Comparison of ENCODE assay signal across 8 cellular contexts in the genomic region with DNA sequence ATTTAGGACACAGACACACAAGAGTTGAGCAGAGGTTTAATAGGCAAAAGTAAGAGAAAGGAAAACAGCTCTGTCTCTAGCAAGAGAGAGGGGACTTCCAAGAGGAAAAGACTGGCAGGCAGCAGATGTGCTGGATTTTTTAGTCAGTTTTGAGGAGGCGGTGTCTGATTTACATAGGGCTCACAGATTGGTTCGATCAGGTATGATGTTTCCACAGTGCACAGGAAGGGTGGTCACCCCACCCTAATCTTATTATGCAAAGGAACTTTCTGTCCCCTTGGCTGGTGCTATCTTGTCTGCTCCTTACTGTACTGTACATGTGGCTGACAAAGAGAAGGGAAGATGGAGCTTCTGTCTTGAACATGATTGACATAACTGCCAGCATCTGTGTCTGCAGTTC. TPM values are rescaled to one million over a fixed set of nuclear protein-coding genes. Genes with fewer than 3 reads are reported as not detected.
DNase-seq lines count a peak whose midpoint lies in the region; ATAC-seq and TF ChIP-seq lines count a peak whose summit lies in the region.

No MANE protein-coding gene starts in this region.

- no peaks in the 10 kb centered on the region for H4K20me1 ChIP-seq in KMS-11 (ENCODE audit: insufficient read depth)

- no peaks in the 10 kb centered on the region for H3K9me3 ChIP-seq in CD4-positive, alpha-beta memory T cell (ENCODE audit: control insufficient read depth in 1 of 2, low read length in 2 of 2)
- no peaks in the 10 kb centered on the region for H3K9me3 ChIP-seq in endodermal cell (ENCODE audit: control insufficient read depth, low read length)

- H3K4me1 Mint-ChIP-seq in CD4-positive, alpha-beta memory T cell: peaks cover 0 to 7% (median 2%) of the 10 kb centered on the region in 4 donors
- H3K4me1 Mint-ChIP-seq in endodermal cell: peaks cover 15% of the 10 kb centered on the region

- no peaks in the 10 kb centered on the region for H3K27me3 Mint-ChIP-seq in CD4-positive, alpha-beta memory T cell
- no peaks in the 10 kb centered on the region for H3K27me3 Mint-ChIP-seq in endodermal cell (ENCODE audit: insufficient read depth)

- H3K79me2 ChIP-seq in KMS-11 (ENCODE audit: insufficient read depth, low read depth): no peaks in the 10 kb centered on the region

- no peak overlapping the region for H3K4me3 Mint-ChIP-seq in CD4-positive, alpha-beta memory T cell
- no peak overlapping the region for H3K4me3 Mint-ChIP-seq in endodermal cell

- H3K4me3 ChIP-seq in CD4-positive, alpha-beta memory T cell (ENCODE audit: low read length in 2 of 2): no peak overlapping the region
- H3K4me3 ChIP-seq in KMS-11 (IDR thresholded peaks at IDR 0.05; ENCODE audit: insufficient read depth, low read depth, low read length): no peak overlapping the region
- H3K4me3 ChIP-seq in endodermal cell (ENCODE audit: low read length): no peak overlapping the region

- CTCF ChIA-PET in CD4-positive, alpha-beta memory T cell (lab: Charles Lee; ENCODE audit: partially characterized antibody): interaction anchor here (1.3 kb wide), 1 partner anchor 41 kb away, joined by 3 read pairs; no protein-coding TSS in a partner anchor

- peaks cover 41% of the 10 kb centered on the region for H3K36me3 ChIP-seq in CD4-positive, alpha-beta memory T cell (ENCODE audit: insufficient read depth, low read length)
- no peaks in the 10 kb centered on the region; the same call in 1 of the 2 replicates for H3K36me3 ChIP-seq in KMS-11 (ENCODE audit: insufficient read depth)
- peaks cover 79% of the 10 kb centered on the region for H3K36me3 ChIP-seq in endodermal cell (ENCODE audit: control insufficient read depth, insufficient read depth, low read length)

- no peaks in the 10 kb centered on the region for H3K4me1 ChIP-seq in CD4-positive, alpha-beta memory T cell (ENCODE audit: insufficient read depth, low read length)
- H3K4me1 ChIP-seq in KMS-11 (ENCODE audit: low read depth, poor library complexity, severe bottlenecking): peaks cover 24% of the 10 kb centered on the region
- no peaks in the 10 kb centered on the region for H3K4me1 ChIP-seq in endodermal cell (ENCODE audit: control insufficient read depth, insufficient read depth, low read length)

- H3K9me3 Mint-ChIP-seq in CD4-positive, alpha-beta memory T cell: no peaks in the 10 kb centered on the region
- H3K9me3 Mint-ChIP-seq in endodermal cell: no peaks in the 10 kb centered on the region

- WGBS in endodermal cell (ENCODE audit: insufficient coverage in 1 of 2, insufficient read length in 1 of 2), 2 experiments: 80 to 100% methylated on average over 1 to 2 of the region's 2 CpGs

- intact Hi-C loops in CD4-positive, alpha-beta memory T cell (cut with micrococcal nuclease): no loop called here

- H2AFZ ChIP-seq in KMS-11 (ENCODE audit: low read depth): 0 out of 2 replicates have a peak overlapping the region, but pooled peaks have one; percentile 10

- H3K27ac ChIP-seq in CD4-positive, alpha-beta memory T cell (ENCODE audit: low read depth, low read length): no peak overlapping the region
- peak overlapping the region; percentile 62 for H3K27ac ChIP-seq in KMS-11
- no peak overlapping the region for H3K27ac ChIP-seq in endodermal cell (ENCODE audit: low read depth, low read length)

- H3K27ac Mint-ChIP-seq in CD4-positive, alpha-beta memory T cell: peak overlapping the region in 4 of 7 donors; percentile 32 to 64 (median 42)
- peak overlapping the region; percentile 28 for H3K27ac Mint-ChIP-seq in endodermal cell

- POLR2A ChIA-PET in CD4-positive, alpha-beta memory T cell (lab: Charles Lee; ENCODE audit: partially characterized antibody): interaction anchor here (1.0 kb wide), 1 partner anchor 26 kb away, joined by 3 read pairs; no protein-coding TSS in a partner anchor

- peak overlapping the region; percentile 42; the same call in 1 of the 2 replicates for H3K4me2 ChIP-seq in KMS-11

- H3K27me3 ChIP-seq in CD4-positive, alpha-beta memory T cell (ENCODE audit: insufficient read depth, low read length): no peaks in the 10 kb centered on the region
- no peaks in the 10 kb centered on the region for H3K27me3 ChIP-seq in KMS-11 (ENCODE audit: insufficient read depth, low read depth)
- no peaks in the 10 kb centered on the region for H3K27me3 ChIP-seq in endodermal cell (ENCODE audit: control insufficient read depth, insufficient read depth, low read length, poor library complexity, severe bottlenecking)

- TF ChIP-seq CTCF in KMS-11 (conservative IDR thresholded peaks at IDR 0.05; ENCODE audit: low read depth, low read length) (no peak), endodermal cell (conservative IDR thresholded peaks at IDR 0.05) (no peak)

- H3K36me3 Mint-ChIP-seq in CD4-positive, alpha-beta memory T cell: peaks cover 27 to 60% of the 10 kb centered on the region in 2 donors
- peaks cover 67% of the 10 kb centered on the region for H3K36me3 Mint-ChIP-seq in endodermal cell (ENCODE audit: low read depth)

- H3K9ac ChIP-seq in KMS-11: peak overlapping the region; percentile 5; the same call in 1 of the 2 replicates
- H3K9ac ChIP-seq in endodermal cell (ENCODE audit: extremely low read depth, low read length, poor library complexity, severe bottlenecking): no peak overlapping the region

- ATAC-seq in GM19395 (IDR thresholded peaks at IDR 0.05; ENCODE audit: unreplicated experiment) (peak; percentile 63), left lobe of liver (no peak), HG03439 (IDR thresholded peaks at IDR 0.05; ENCODE audit: unreplicated experiment) (no peak)

- no peak for DNase-seq in CD4-positive, alpha-beta memory T cell
- DNase-seq in endodermal cell (no peak), HuH-7.5 (ENCODE audit: low spot score) (no peak), left lobe of liver (ENCODE audit: low spot score) (no peak)
- DNase-seq in activated T-cell treated with anti-CD3 and anti-CD28 coated beads, Interleukin-2, amount 50 U/mL, for 1 hour: no peak

RNA-seq across cellular contexts. Expression of gene BFAR, which starts 25.3 kb away (rescaled TPM):
- 10 to 100 TPM; 71.9 to 79.6 TPM for total RNA-seq in CD4-positive, alpha-beta memory T cell
- 10 to 100 TPM; 31.2 to 53.7 TPM for polyA plus RNA-seq in CD4-positive, alpha-beta memory T cell
- 10 to 100 TPM; 60.1 to 73.3 TPM for total RNA-seq in endodermal cell
- polyA plus RNA-seq in endodermal cell (2013, experiment 1 of 2): 59.2 TPM
- polyA plus RNA-seq in endodermal cell (2013, experiment 2 of 2): 54.5 TPM
- 17.5 TPM for total RNA-seq in left lobe of liver

RNA-seq across cellular contexts. Expression of gene PARN, which starts 28.0 kb away (rescaled TPM):
- 10 to 100 TPM; 41.5 to 46.4 TPM for total RNA-seq in CD4-positive, alpha-beta memory T cell
- 10 to 100 TPM; 43.4 to 46.1 TPM for polyA plus RNA-seq in CD4-positive, alpha-beta memory T cell
- 10 to 100 TPM; 43.7 to 45.7 TPM for total RNA-seq in endodermal cell
- polyA plus RNA-seq in endodermal cell (2013, experiment 1 of 2): 29.8 TPM
- 27.5 TPM for polyA plus RNA-seq in endodermal cell (2013, experiment 2 of 2)
- 14.5 TPM for total RNA-seq in left lobe of liver

RNA-seq across cellular contexts. Expression of gene PLA2G10, which starts 36.0 kb away (rescaled TPM):
- total RNA-seq in CD4-positive, alpha-beta memory T cell: not detected
- not detected for polyA plus RNA-seq in CD4-positive, alpha-beta memory T cell
- total RNA-seq in endodermal cell: under 1 TPM; 0.53 to 0.64 TPM
- not detected for polyA plus RNA-seq in endodermal cell (2013, experiment 1 of 2)
- not detected for polyA plus RNA-seq in endodermal cell (2013, experiment 2 of 2)
- total RNA-seq in left lobe of liver: not detected

RNA-seq across cellular contexts. Expression of gene NPIPA3, which starts 45.1 kb away (rescaled TPM):
- total RNA-seq in CD4-positive, alpha-beta memory T cell: 1 to 10 TPM; 2.5 to 2.9 TPM
- polyA plus RNA-seq in CD4-positive, alpha-beta memory T cell: under 1 TPM in 1 of 2 donors, not detected in 1; 0.30 TPM
- total RNA-seq in endodermal cell (10 to 100 TPM in 1 of 2 donors, 1 to 10 TPM in 1; 3.5 to 11.3 TPM), left lobe of liver (0.88 TPM)
- 4.2 TPM for polyA plus RNA-seq in endodermal cell (2013, experiment 1 of 2)
- 6.9 TPM for polyA plus RNA-seq in endodermal cell (2013, experiment 2 of 2)
